Comparison of ENCODE assay signal across 16 cellular contexts in genomic region chr1:50416553-50417453, GRCh38. TPM values are rescaled to one million over a fixed set of nuclear protein-coding genes. Genes with fewer than 3 reads are reported as not detected.
DNase-seq lines count a peak whose midpoint lies in the region; ATAC-seq and TF ChIP-seq lines count a peak whose summit lies in the region.
"Had no signal": no experiment of that assay in that cellular context is flagged by ENCODE, and none has a peak within 500 bp of the region (broad histone marks: within the 10 kb centered on the region; RNA-seq: fewer than 3 reads in every experiment).

No MANE protein-coding gene starts in this region.

- peaks cover 10% of the 10 kb centered on the region for H3K9me3 ChIP-seq in WERI-Rb-1 (ENCODE audit: severe bottlenecking)
- H3K9me3 ChIP-seq in iPS-18a (ENCODE audit: control insufficient read depth, low read depth, low read length) = no peaks in the 10 kb centered on the region
- H3K9me3 ChIP-seq: left lung had no signal

- no peak overlapping the region for H3K27ac ChIP-seq in WERI-Rb-1
- no peak overlapping the region for H3K27ac ChIP-seq in iPS-18a (ENCODE audit: low read length)
- no peak overlapping the region for H3K27ac ChIP-seq in foreskin keratinocyte
- H3K27ac ChIP-seq: dorsolateral prefrontal cortex, left lung had no signal

- H3K27me3 ChIP-seq in WERI-Rb-1 (ENCODE audit: insufficient read depth, low read depth, severe bottlenecking) (peaks cover 32% of the 10 kb centered on the region), iPS-18a (ENCODE audit: control insufficient read depth, insufficient read depth, low read length) (peaks cover 100% of the 10 kb centered on the region), foreskin keratinocyte (peaks cover 100% of the 10 kb centered on the region)

- peak overlapping the region; percentile 10 to 38 for H3K4me3 Mint-ChIP-seq in activated T-cell treated with anti-CD3 and anti-CD28 coated beads, Interleukin-2, amount 50 U/mL, for 72 hours
- H3K4me3 Mint-ChIP-seq in stimulated activated effector memory CD8-positive, alpha-beta T cell treated with anti-CD3 and anti-CD28 coated beads, Interleukin-12 subunit alpha, Interleukin-12 subunit beta, amount 100 ng/mL, for 72 hours = peak overlapping the region; percentile 7

- H3K36me3 Mint-ChIP-seq in activated T-cell treated with anti-CD3 and anti-CD28 coated beads, Interleukin-2, amount 50 U/mL, for 72 hours (ENCODE audit: insufficient read depth in 2 of 2) = peaks cover 0 to 5% of the 10 kb centered on the region in 2 donors
- H3K36me3 Mint-ChIP-seq in stimulated activated effector memory CD8-positive, alpha-beta T cell treated with anti-CD3 and anti-CD28 coated beads, Interleukin-12 subunit alpha, Interleukin-12 subunit beta, amount 100 ng/mL, for 72 hours = peaks cover 15% of the 10 kb centered on the region

- H3K36me3 ChIP-seq in WERI-Rb-1 (no peaks in the 10 kb centered on the region), iPS-18a (ENCODE audit: control insufficient read depth, low read depth, low read length) (no peaks in the 10 kb centered on the region)
- H3K36me3 ChIP-seq: left lung had no signal

- no peak overlapping the region for H3K9ac ChIP-seq in iPS-18a (ENCODE audit: low read length)

- TF ChIP-seq CTCF in WERI-Rb-1 (IDR thresholded peaks at IDR 0.05; ENCODE audit: low read depth, low read length) (no peak), foreskin keratinocyte (conservative IDR thresholded peaks at IDR 0.05) (no peak)

- no peak for ATAC-seq in activated T-cell treated with anti-CD3 and anti-CD28 coated beads, Interleukin-2, amount 50 U/mL, for 72 hours (replicated peaks in 1 of 2)
- no peak for ATAC-seq in stimulated activated effector memory CD8-positive, alpha-beta T cell treated with anti-CD3 and anti-CD28 coated beads, Interleukin-12 subunit alpha, Interleukin-12 subunit beta, amount 100 ng/mL, for 72 hours
- ATAC-seq in HG02642 (IDR thresholded peaks at IDR 0.05; ENCODE audit: poor library complexity, unreplicated experiment) (no peak), foreskin keratinocyte (no peak)
- ATAC-seq: left lung, Right ventricle myocardium inferior had no signal

- H3K4me1 ChIP-seq in iPS-18a (ENCODE audit: control insufficient read depth, low read depth, low read length) = peaks cover 8% of the 10 kb centered on the region
- H3K4me1 ChIP-seq in foreskin keratinocyte = no peaks in the 10 kb centered on the region

- H3K4me3 ChIP-seq in WERI-Rb-1 (ENCODE audit: low read depth, low read length) = peak overlapping the region; percentile 59
- peak overlapping the region; percentile 68 for H3K4me3 ChIP-seq in iPS-18a (ENCODE audit: low read length)
- H3K4me3 ChIP-seq: left lung had no signal

- no peak overlapping the region for H3K27ac Mint-ChIP-seq in activated T-cell treated with anti-CD3 and anti-CD28 coated beads, Interleukin-2, amount 50 U/mL, for 72 hours
- H3K27ac Mint-ChIP-seq in stimulated activated effector memory CD8-positive, alpha-beta T cell treated with anti-CD3 and anti-CD28 coated beads, Interleukin-12 subunit alpha, Interleukin-12 subunit beta, amount 100 ng/mL, for 72 hours = no peak overlapping the region

- H3K27me3 Mint-ChIP-seq in activated T-cell treated with anti-CD3 and anti-CD28 coated beads, Interleukin-2, amount 50 U/mL, for 72 hours (ENCODE audit: low read depth) = peaks cover 77% of the 10 kb centered on the region

- H3K4me1 Mint-ChIP-seq in activated T-cell treated with anti-CD3 and anti-CD28 coated beads, Interleukin-2, amount 50 U/mL, for 72 hours (ENCODE audit: low read depth) = peaks cover 34% of the 10 kb centered on the region
- peaks cover 39% of the 10 kb centered on the region for H3K4me1 Mint-ChIP-seq in stimulated activated effector memory CD8-positive, alpha-beta T cell treated with anti-CD3 and anti-CD28 coated beads, Interleukin-12 subunit alpha, Interleukin-12 subunit beta, amount 100 ng/mL, for 72 hours

- peaks cover 0 to 4% of the 10 kb centered on the region in 2 donors for H3K9me3 Mint-ChIP-seq in activated T-cell treated with anti-CD3 and anti-CD28 coated beads, Interleukin-2, amount 50 U/mL, for 72 hours
- no peaks in the 10 kb centered on the region for H3K9me3 Mint-ChIP-seq in stimulated activated effector memory CD8-positive, alpha-beta T cell treated with anti-CD3 and anti-CD28 coated beads, Interleukin-12 subunit alpha, Interleukin-12 subunit beta, amount 100 ng/mL, for 72 hours

- no peak for DNase-seq in activated T-cell treated with anti-CD3 and anti-CD28 coated beads, Interleukin-2, amount 50 U/mL, for 72 hours
- DNase-seq in activated T-cell treated with anti-CD3 and anti-CD28 coated beads, Interleukin-2, amount 50 U/mL, for 1 hour = no peak
- no peak for DNase-seq in WERI-Rb-1
- DNase-seq in stimulated activated effector memory CD8-positive, alpha-beta T cell treated with anti-CD3 and anti-CD28 coated beads, Interleukin-12 subunit alpha, Interleukin-12 subunit beta, amount 100 ng/mL, for 72 hours (ENCODE audit: low spot score in 2 of 2) = no peak
- no peak for DNase-seq in foreskin keratinocyte
- DNase-seq in MV-4-11 (lab: John Stamatoyannopoulos, UW) = no peak
- DNase-seq: DMS79 treated with DMSO at 0.1 percent for 48 hours, dorsolateral prefrontal cortex, Kasumi-1, left lung, NCI-H1694 treated with DMSO at 0.1 percent for 48 hours, occipital lobe had no signal

RNA-seq across cellular contexts. Expression of gene DMRTA2, which starts 6.4 kb away (rescaled TPM):
- not detected for total RNA-seq in activated T-cell treated with anti-CD3 and anti-CD28 coated beads, Interleukin-2, amount 50 U/mL, for 72 hours
- not detected in 2 replicates for total RNA-seq in foreskin keratinocyte
- polyA plus RNA-seq in foreskin keratinocyte = not detected in 2 replicates
- total RNA-seq: aorta, left lung, Right ventricle myocardium inferior had no signal
